In genomic region chr3:114380233-114380645, GRCh38 we compare ENCODE assay signal across 11 cellular contexts.
DNase-seq lines count a peak whose midpoint lies in the region; ATAC-seq and TF ChIP-seq lines count a peak whose summit lies in the region.
"Had no signal": no experiment of that assay in that cellular context is flagged by ENCODE, and none has a peak within 500 bp of the region (broad histone marks: within the 10 kb centered on the region; RNA-seq: fewer than 3 reads in every experiment).

No MANE protein-coding gene starts in this region.

- H3K4me2 ChIP-seq in osteoblast (ENCODE audit: insufficient read depth, low read length), result peak overlapping the region; percentile 55
- H3K4me2 ChIP-seq: PC-9 had no signal

- no peaks in the 10 kb centered on the region for H3K9me3 Mint-ChIP-seq in activated naive CD4-positive, alpha-beta T cell treated with anti-CD3 and anti-CD28 coated beads, Interleukin-2, amount 50 U/mL, for 72 hours
- H3K9me3 Mint-ChIP-seq: memory B cell had no signal

- intact Hi-C loops in Right ventricle myocardium superior (cut with DNase I), result loop anchor here (5.0 kb wide), 1 partner anchor 37 kb away; no protein-coding TSS in a partner anchor

- ATAC-seq in Right ventricle myocardium superior (ENCODE audit: poor library complexity), result peak; percentile 77
- ATAC-seq in HG03097 (IDR thresholded peaks at IDR 0.05; ENCODE audit: low FRiP score, unreplicated experiment), result no peak
- ATAC-seq in HG03469 (IDR thresholded peaks at IDR 0.05; ENCODE audit: unreplicated experiment), result no peak
- ATAC-seq in activated naive CD4-positive, alpha-beta T cell treated with anti-CD3 and anti-CD28 coated beads, Interleukin-2, amount 50 U/mL, for 72 hours, result no peak

- H4K20me1 ChIP-seq in osteoblast (ENCODE audit: insufficient read depth, low read length), result no peaks in the 10 kb centered on the region

- TF ChIP-seq CTCF in AG04450 (IDR thresholded peaks at IDR 0.05; ENCODE audit: low read depth, low read length) (no peak), osteoblast (IDR thresholded peaks at IDR 0.05; ENCODE audit: extremely low read depth, low read depth, low read length) (no peak)

- POLR2A ChIA-PET in AG04450 (lab: Yijun Ruan, JAX) (interaction anchor here (0.6 to 1.3 kb wide), 5 partner anchors 17 to 228 kb away, joined by 3 to 5 read pairs (median 5); no protein-coding TSS in a partner anchor), HEK293T (lab: Yijun Ruan, JAX) (no interaction called here)

- H3K27me3 ChIP-seq in AG04450 (ENCODE audit: control insufficient read depth, insufficient read depth, low read length), result no peaks in the 10 kb centered on the region
- H3K27me3 ChIP-seq in osteoblast (ENCODE audit: insufficient read depth, low read length), result no peaks in the 10 kb centered on the region
- H3K27me3 ChIP-seq: BE2C had no signal

- no peaks in the 10 kb centered on the region for H3K79me2 ChIP-seq in osteoblast (ENCODE audit: insufficient read depth, low read length)

- peak; percentile 82 for DNase-seq in AG04450 (ENCODE audit: low read depth, low spot score)
- DNase-seq in amniotic epithelial cell (ENCODE audit: low read depth), result peak; percentile 79
- DNase-seq in Right ventricle myocardium superior, result peak; percentile 88
- peak; percentile 81 for DNase-seq in osteoblast (ENCODE audit: insufficient read length, low spot score, missing footprints)
- DNase-seq in HEK293T (ENCODE audit: extremely low spot score), result no peak
- no peak for DNase-seq in activated naive CD4-positive, alpha-beta T cell treated with anti-CD3 and anti-CD28 coated beads, Interleukin-2, amount 50 U/mL, for 72 hours (ENCODE audit: low spot score in 2 of 2)
- DNase-seq: BE2C, PC-9 had no signal

- peaks cover 6% of the 10 kb centered on the region for H3K36me3 ChIP-seq in osteoblast (ENCODE audit: insufficient read depth, low read length)

- H3K9me3 ChIP-seq in AG04450 (ENCODE audit: control insufficient read depth, insufficient read depth, low read length) (no peaks in the 10 kb centered on the region), osteoblast (ENCODE audit: low read depth, low read length) (no peaks in the 10 kb centered on the region)
- H3K9me3 ChIP-seq: BE2C had no signal

- no peaks in the 10 kb centered on the region for H3K36me3 Mint-ChIP-seq in activated naive CD4-positive, alpha-beta T cell treated with anti-CD3 and anti-CD28 coated beads, Interleukin-2, amount 50 U/mL, for 72 hours

- peaks cover 34% of the 10 kb centered on the region for H3K4me1 ChIP-seq in osteoblast (ENCODE audit: insufficient read depth, low read length)

- H2AFZ ChIP-seq in osteoblast (ENCODE audit: low read length), result peak overlapping the region; percentile 78
- H2AFZ ChIP-seq: PC-9 had no signal

- H3K27ac ChIP-seq in AG04450 (ENCODE audit: low read depth, low read length) (peak overlapping the region; percentile 88), osteoblast (ENCODE audit: low read depth, low read length) (peak overlapping the region; percentile 77)
- H3K27ac ChIP-seq: PC-9 had no signal

- no peak overlapping the region for H3K27ac Mint-ChIP-seq in activated naive CD4-positive, alpha-beta T cell treated with anti-CD3 and anti-CD28 coated beads, Interleukin-2, amount 50 U/mL, for 72 hours
- H3K27ac Mint-ChIP-seq: memory B cell had no signal

- CTCF ChIA-PET in AG04450 (lab: Charles Lee), result interaction anchor here (0.6 to 2.0 kb wide), 5 partner anchors 17 to 817 kb away, joined by 3 to 13 read pairs (median 3); no protein-coding TSS in a partner anchor
- CTCF ChIA-PET in HEK293T (lab: Yijun Ruan, JAX), result no interaction called here

- H3K4me3 ChIP-seq in AG04450 (ENCODE audit: low read depth, low read length), result no peak overlapping the region
- H3K4me3 ChIP-seq in osteoblast (ENCODE audit: insufficient read depth, low read length), result peak overlapping the region; percentile 9
- H3K4me3 ChIP-seq: PC-9 had no signal

TF ChIP-seq in HEK293T, 16 proteins besides CTCF, POLR2A, EP300 and RAD21:
- TF ChIP-seq NFRKB (IDR thresholded peaks at IDR 0.05) (no peak), SP1 (IDR thresholded peaks at IDR 0.05) (no peak), PKNOX1 (IDR thresholded peaks at IDR 0.05) (no peak), FOXK2 (IDR thresholded peaks at IDR 0.05) (no peak), LEF1 (IDR thresholded peaks at IDR 0.05; ENCODE audit: borderline replicate concordance) (no peak), L3MBTL2 (conservative IDR thresholded peaks at IDR 0.05) (no peak), FOXM1 (IDR thresholded peaks at IDR 0.05; ENCODE audit: borderline replicate concordance) (no peak)
TF ChIP-seq in HEK293T: peak in this region for 0.

Comparison
In these comparisons a context has a peak if more than half of its experiments do, and no peak if none do; other contexts are left out.
1. DNase-seq: peak in AG04450 (single experiment), amniotic epithelial cell (single experiment), Right ventricle myocardium superior (single experiment) and osteoblast (single experiment); none in HEK293T (single experiment) and activated naive CD4-positive, alpha-beta T cell treated with anti-CD3 and anti-CD28 coated beads, Interleukin-2, amount 50 U/mL, for 72 hours (0 of 2).